In genomic region chr2:46171441-46171953, GRCh38 we compare ENCODE assay signal across 8 cellular contexts.
DNase-seq lines count a peak whose midpoint lies in the region; ATAC-seq, FAIRE-seq and TF ChIP-seq lines count a peak whose summit lies in the region.

No MANE protein-coding gene starts in this region.

- no peak for ATAC-seq in HG02870 (IDR thresholded peaks at IDR 0.05; ENCODE audit: unreplicated experiment)

- H3K27me3 ChIP-seq in esophagus squamous epithelium: no peaks in the 10 kb centered on the region
- H3K27me3 ChIP-seq in osteoblast (ENCODE audit: insufficient read depth, low read length): no peaks in the 10 kb centered on the region

- TF ChIP-seq POLR2A in esophagus squamous epithelium (IDR thresholded peaks at IDR 0.05): no peak

- no peak overlapping the region for H3K4me2 ChIP-seq in osteoblast (ENCODE audit: insufficient read depth, low read length)

- H3K36me3 ChIP-seq in esophagus squamous epithelium: no peaks in the 10 kb centered on the region
- H3K36me3 ChIP-seq in osteoblast (ENCODE audit: insufficient read depth, low read length): no peaks in the 10 kb centered on the region

- intact Hi-C loops in esophagus squamous epithelium (cut with DNase I): no loop called here

- no peaks in the 10 kb centered on the region for H3K79me2 ChIP-seq in osteoblast (ENCODE audit: insufficient read depth, low read length)

- TF ChIP-seq CTCF in esophagus squamous epithelium (IDR thresholded peaks at IDR 0.05) (no peak), osteoblast (IDR thresholded peaks at IDR 0.05; ENCODE audit: extremely low read depth, low read depth, low read length) (no peak)

- H3K4me3 ChIP-seq in esophagus squamous epithelium: no peak overlapping the region
- H3K4me3 ChIP-seq in osteoblast (ENCODE audit: insufficient read depth, low read length): no peak overlapping the region

- peak overlapping the region; percentile 68 for H2AFZ ChIP-seq in osteoblast (ENCODE audit: low read length)

- H4K20me1 ChIP-seq in osteoblast (ENCODE audit: insufficient read depth, low read length): no peaks in the 10 kb centered on the region

- H3K27ac ChIP-seq in esophagus squamous epithelium (peak overlapping the region; percentile 76 to 90 (median 84)), osteoblast (ENCODE audit: low read depth, low read length) (peak overlapping the region; percentile 58)

- 20 to 42% methylated on average over 1 to 6 of the region's 8 CpGs for WGBS in esophagus squamous epithelium, 2 donors

- H3K4me1 ChIP-seq in esophagus squamous epithelium: peaks cover 18 to 52% (median 32%) of the 10 kb centered on the region in 3 donors
- H3K4me1 ChIP-seq in osteoblast (ENCODE audit: insufficient read depth, low read length): peaks cover 15% of the 10 kb centered on the region

- peak; percentile 95 for DNase-seq in ELR (ENCODE audit: low read depth)
- DNase-seq in NCI-H510A treated with DMSO at 0.1 percent for 48 hours (lab: John Stamatoyannopoulos, UW): peak; percentile 64
- DNase-seq in esophagus squamous epithelium (lab: John Stamatoyannopoulos, UW): no peak
- DNase-seq in osteoblast (ENCODE audit: insufficient read length, low spot score, missing footprints): peak; percentile 92
- no peak for DNase-seq in NOMO-1 treated with dmso at 0.1 percent for 144 hours (lab: John Stamatoyannopoulos, UW; ENCODE audit: unreplicated experiment)
- DNase-seq in frontal cortex (ENCODE audit: low spot score in 2 of 2): no peak
- DNase-seq in NCI-H526 (lab: John Stamatoyannopoulos, UW): no peak

- H3K9me3 ChIP-seq in esophagus squamous epithelium (no peaks in the 10 kb centered on the region), osteoblast (ENCODE audit: low read depth, low read length) (no peaks in the 10 kb centered on the region)

- FAIRE-seq in frontal cortex (lab: Jason Lieb, UNC): no peak

Comparison
In these comparisons a context has a peak if more than half of its experiments do, and no peak if none do; other contexts are left out.
1. DNase-seq: peak in ELR (single experiment), NCI-H510A treated with DMSO at 0.1 percent for 48 hours (single experiment) and osteoblast (single experiment); none in esophagus squamous epithelium (single experiment), NOMO-1 treated with dmso at 0.1 percent for 144 hours (single experiment), frontal cortex (0 of 2) and NCI-H526 (0 of 2).